Comparison of ENCODE assay signal across 30 cellular contexts in the genomic region with DNA sequence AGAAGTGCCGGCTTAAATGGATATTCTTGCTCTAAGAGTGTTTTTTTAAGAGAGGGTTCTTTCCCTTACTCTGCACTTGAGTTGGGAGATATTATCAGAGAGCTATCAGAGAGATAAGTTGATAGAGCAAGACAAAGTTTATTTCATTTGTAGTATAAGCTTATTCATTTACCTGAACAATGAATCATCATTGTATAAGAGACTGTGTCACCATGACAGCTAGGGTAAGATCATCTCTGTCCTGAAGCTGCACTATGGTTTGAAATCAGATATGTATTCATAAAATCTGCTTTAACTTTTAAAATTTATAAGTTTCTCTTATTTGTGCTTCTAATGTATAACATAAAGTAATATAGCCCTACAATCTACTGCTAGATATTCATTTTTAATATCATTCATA.
"Had no signal": no experiment of that assay in that cellular context is flagged by ENCODE, and none has a peak within 500 bp of the region (broad histone marks: within the 10 kb centered on the region; RNA-seq: fewer than 3 reads in every experiment).

No MANE protein-coding gene starts in this region.

- H3K27ac ChIP-seq: VCaP had no signal

- ATAC-seq: activated naive CD8-positive, alpha-beta T cell treated with anti-CD3 and anti-CD28 coated beads, Interleukin-2, amount 50 U/mL, for 24 hours; Panc1; Right ventricle myocardium inferior had no signal

- DNase-seq: activated B cell treated with CpG ODN at 0.5 μM for 24 hours; activated CD4-positive, alpha-beta memory T cell treated with anti-CD3 and anti-CD28 coated beads for 36 hours; activated CD4-positive, alpha-beta T cell treated with anti-CD3 and anti-CD28 coated beads for 4 hours; activated CD4-positive, alpha-beta T cell treated with anti-CD3 and anti-CD28 coated beads, Interleukin-2, amount 50 U/mL, for 1 hour; activated CD4-positive, CD25-positive, alpha-beta regulatory T cell treated with anti-CD3 and anti-CD28 coated beads, Interleukin-2, amount 50 U/mL, for 72 hours; activated CD8-positive, alpha-beta memory T cell treated with anti-CD3 and anti-CD28 coated beads, Interleukin-2, amount 50 U/mL, for 4 hours; activated effector memory CD4-positive, alpha-beta T cell treated with Interleukin-2 at 50 U/mL for 16 hours; activated naive CD4-positive, alpha-beta T cell treated with anti-CD3 and anti-CD28 coated beads, Interleukin-2, amount 10 ng/mL, durations not matched to agents 7 days and 5 days; activated naive CD8-positive, alpha-beta T cell treated with anti-CD3 and anti-CD28 coated beads, Interleukin-2, amount 50 U/mL, for 24 hours; activated T-cell treated with anti-CD3 and anti-CD28 coated beads for 4 hours; activated T-cell treated with anti-CD3 and anti-CD28 coated beads, Interleukin-2, amount 50 U/mL, for 48 hours; anterior cingulate cortex; NCI-H1092 treated with DMSO at 0.1 percent for 48 hours; NCI-H1417 treated with DMSO at 0.1 percent for 48 hours; NCI-H187 treated with DMSO at 0.1 percent for 48 hours; NCI-H2081; NCI-H345; NCI-H510A; NCI-H526; NCI-H748 treated with DMSO at 0.1 percent for 48 hours; NK-92 treated with Interleukin-12 subunit alpha and Interleukin-12 subunit beta, amount 100 ng/mL, for 24 hours; RPMI8226; SIG-M5; SW 1271; T-helper 1 cell; T-helper 2 cell; T-helper 9 cell had no signal
